ENCODE assay signal across 16 cellular contexts in the genomic region with DNA sequence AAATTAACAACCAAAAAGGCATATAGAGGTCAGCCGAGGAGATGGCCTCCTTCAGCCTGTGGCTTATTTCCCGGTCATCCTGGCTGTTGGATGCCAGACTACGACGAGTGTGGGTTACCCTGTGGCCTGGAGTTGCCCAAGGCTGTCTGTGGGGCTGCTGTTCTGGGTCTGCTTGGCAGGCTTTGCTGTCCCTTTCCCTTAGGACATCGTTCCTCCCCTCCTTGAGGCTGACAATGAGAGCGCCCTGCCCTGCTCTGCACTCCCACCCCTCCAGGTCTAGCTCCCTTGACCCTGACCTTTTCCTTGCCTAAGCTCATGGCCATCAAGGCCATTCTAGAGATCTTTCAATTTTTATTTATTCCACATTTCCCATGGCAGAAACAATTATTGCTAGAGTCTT. TPM values are rescaled to one million over a fixed set of nuclear protein-coding genes. Genes with fewer than 3 reads are reported as not detected.
DNase-seq lines count a peak whose midpoint lies in the region; ATAC-seq and TF ChIP-seq lines count a peak whose summit lies in the region.
"Had no signal": no experiment of that assay in that cellular context is flagged by ENCODE, and none has a peak within 500 bp of the region (broad histone marks: within the 10 kb centered on the region; RNA-seq: fewer than 3 reads in every experiment).

No MANE protein-coding gene starts in this region.

- intact Hi-C loops in CD8-positive, alpha-beta T cell (cut with DNase I, micrococcal nuclease), result loop anchor here in 1 of 2 experiments (10.0 kb wide), 1 partner anchor 458 kb away; a partner anchor contains a TSS
- intact Hi-C loops in adrenal gland (cut with DNase I), result no loop called here

- H3K4me1 Mint-ChIP-seq in CD8-positive, alpha-beta T cell (ENCODE audit: low read depth), result peaks cover 29% of the 10 kb centered on the region
- H3K4me1 Mint-ChIP-seq in neural progenitor cell, result peaks cover 19% of the 10 kb centered on the region

- no peaks in the 10 kb centered on the region for H3K9me3 ChIP-seq in CD8-positive, alpha-beta T cell (ENCODE audit: low read length)
- H3K9me3 ChIP-seq in adrenal gland (replicated peaks in 1 of 3), result no peaks in the 10 kb centered on the region
- no peaks in the 10 kb centered on the region for H3K9me3 ChIP-seq in neural progenitor cell (ENCODE audit: low read depth)

- H3K79me2 ChIP-seq in neural progenitor cell (ENCODE audit: low read depth), result peaks cover 30% of the 10 kb centered on the region

- no peak overlapping the region for H3K4me2 ChIP-seq in neural progenitor cell

- H2AFZ ChIP-seq in neural progenitor cell (replicated peaks), result no peak overlapping the region

- no peaks in the 10 kb centered on the region for H3K36me3 ChIP-seq in CD8-positive, alpha-beta T cell (ENCODE audit: insufficient read depth, low read length)
- H3K36me3 ChIP-seq in adrenal gland (replicated peaks in 1 of 2), result no peaks in the 10 kb centered on the region
- no peaks in the 10 kb centered on the region for H3K36me3 ChIP-seq in neural progenitor cell
- H3K36me3 ChIP-seq: cardiac muscle cell had no signal

- H3K9ac ChIP-seq in neural progenitor cell, result no peak overlapping the region

- TF ChIP-seq CTCF in CD8-positive, alpha-beta T cell (IDR thresholded peaks at IDR 0.05), result no peak
- TF ChIP-seq CTCF in adrenal gland (IDR thresholded peaks at IDR 0.05) (no peak), neural progenitor cell (IDR thresholded peaks at IDR 0.05) (no peak), GM20000 (IDR thresholded peaks at IDR 0.05; ENCODE audit: extremely low read depth, missing control alignments) (no peak)

- POLR2A ChIA-PET in CD8-positive, alpha-beta T cell (lab: Charles Lee), result interaction anchor here (3.4 kb wide), 1 partner anchor 14 kb away, joined by 21 read pairs; no protein-coding TSS in a partner anchor

- H3K27me3 Mint-ChIP-seq in CD8-positive, alpha-beta T cell (ENCODE audit: low read depth), result no peaks in the 10 kb centered on the region
- peaks cover 7% of the 10 kb centered on the region for H3K27me3 Mint-ChIP-seq in neural progenitor cell (ENCODE audit: insufficient read depth, low read depth)
- H3K27me3 Mint-ChIP-seq: activated naive CD4-positive, alpha-beta T cell treated with anti-CD3 and anti-CD28 coated beads, Interleukin-2, amount 50 U/mL, for 24 hours had no signal

- no peak for ATAC-seq in CD8-positive, alpha-beta T cell

- H4K20me1 ChIP-seq in neural progenitor cell (ENCODE audit: low read depth), result peaks cover 18% of the 10 kb centered on the region

- H3K4me3 Mint-ChIP-seq in CD8-positive, alpha-beta T cell, result peak overlapping the region; percentile 9
- peak overlapping the region; percentile 64 for H3K4me3 Mint-ChIP-seq in neural progenitor cell
- H3K4me3 Mint-ChIP-seq: activated naive CD4-positive, alpha-beta T cell treated with anti-CD3 and anti-CD28 coated beads, Interleukin-2, amount 50 U/mL, for 24 hours had no signal

- H3F3A ChIP-seq in neural progenitor cell (ENCODE audit: low read depth), result peaks cover 11% of the 10 kb centered on the region

- H3K36me3 Mint-ChIP-seq in CD8-positive, alpha-beta T cell, result peaks cover 11% of the 10 kb centered on the region
- H3K36me3 Mint-ChIP-seq in neural progenitor cell, result peaks cover 6% of the 10 kb centered on the region
- H3K36me3 Mint-ChIP-seq: activated naive CD4-positive, alpha-beta T cell treated with anti-CD3 and anti-CD28 coated beads, Interleukin-2, amount 50 U/mL, for 24 hours had no signal

- no peak overlapping the region for H3K27ac ChIP-seq in CD8-positive, alpha-beta T cell (ENCODE audit: low read depth, low read length)
- H3K27ac ChIP-seq in adrenal gland (no peak overlapping the region), neural progenitor cell (no peak overlapping the region)
- H3K27ac ChIP-seq: cardiac muscle cell had no signal

- no peak overlapping the region for H3K27ac Mint-ChIP-seq in CD8-positive, alpha-beta T cell
- H3K27ac Mint-ChIP-seq in neural progenitor cell, result no peak overlapping the region
- H3K27ac Mint-ChIP-seq: activated naive CD4-positive, alpha-beta T cell treated with anti-CD3 and anti-CD28 coated beads, Interleukin-2, amount 50 U/mL, for 24 hours had no signal

- H3K4me1 ChIP-seq in CD8-positive, alpha-beta T cell (ENCODE audit: insufficient read depth, low read length), result peaks cover 28% of the 10 kb centered on the region
- H3K4me1 ChIP-seq in adrenal gland (replicated peaks in 1 of 2) (peaks cover 4 to 35% of the 10 kb centered on the region in 2 donors), neural progenitor cell (peaks cover 9% of the 10 kb centered on the region)

- peak in 1 of 7 experiments; percentile 31 for DNase-seq in CD8-positive, alpha-beta T cell
- DNase-seq in RPMI7951 (ENCODE audit: low read depth) (peak; percentile 18), adrenal gland (peak in 5 of 7 donors; percentile 12 to 49 (median 23)), neural progenitor cell (ENCODE audit: low spot score) (no peak), GM20000 (ENCODE audit: low spot score) (no peak), NCI-H2029 (lab: John Stamatoyannopoulos, UW) (no peak), kidney glomerular epithelial cell (lab: John Stamatoyannopoulos, UW) (no peak)
- DNase-seq: effector CD4-positive, alpha-beta T cell; IMR-90; kidney; NCI-H1930; NCI-H510A treated with DMSO at 0.1 percent for 48 hours; stimulated activated CD4-positive, alpha-beta T cell treated with anti-CD3 and anti-CD28 coated beads, Interleukin-2, amount 100 ng/mL, for 48 hours; T1000 had no signal

- WGBS in adrenal gland, 4 donors, result 54 to 60% (median 60%) methylated on average over 6 of the region's 6 CpGs

- no peaks in the 10 kb centered on the region for H3K9me3 Mint-ChIP-seq in CD8-positive, alpha-beta T cell
- H3K9me3 Mint-ChIP-seq in neural progenitor cell, result no peaks in the 10 kb centered on the region
- H3K9me3 Mint-ChIP-seq: activated naive CD4-positive, alpha-beta T cell treated with anti-CD3 and anti-CD28 coated beads, Interleukin-2, amount 50 U/mL, for 24 hours had no signal

- CTCF ChIA-PET in CD8-positive, alpha-beta T cell (lab: Charles Lee), result interaction anchor here (1.1 to 3.6 kb wide), 3 partner anchors 10 to 128 kb away, joined by 3 to 19 read pairs (median 5); no protein-coding TSS in a partner anchor

- H3K4me3 ChIP-seq in CD8-positive, alpha-beta T cell (ENCODE audit: low read depth, low read length), result no peak overlapping the region
- H3K4me3 ChIP-seq in adrenal gland (no peak overlapping the region), neural progenitor cell (no peak overlapping the region)
- H3K4me3 ChIP-seq: cardiac muscle cell had no signal

- TF ChIP-seq POLR2A in adrenal gland (IDR thresholded peaks at IDR 0.05), result no peak

- no peaks in the 10 kb centered on the region for H3K27me3 ChIP-seq in CD8-positive, alpha-beta T cell (ENCODE audit: insufficient read depth, low read length)
- H3K27me3 ChIP-seq in adrenal gland (no peaks in the 10 kb centered on the region), neural progenitor cell (peaks cover 7% of the 10 kb centered on the region)
- H3K27me3 ChIP-seq: cardiac muscle cell had no signal

RNA-seq across cellular contexts. Expression of a gene that starts 1.9 kb away (rescaled TPM):
- total RNA-seq in CD8-positive, alpha-beta T cell, result 10 to 100 TPM; 52.3 to 58.6 TPM
- total RNA-seq in RPMI7951 (2014; rRNA removed; shearing (Covaris generic)), result 98.3 and 105 TPM in 2 replicates
- total RNA-seq in adrenal gland (10 to 100 TPM; 19.3 to 41.2 (median 30.3) TPM), neural progenitor cell (ENCODE audit: low replicate concordance) (64.7 and 95.5 TPM in 2 replicates)
- polyA plus RNA-seq in adrenal gland, result 10 to 100 TPM; 13.0 to 20.9 (median 13.5) TPM

RNA-seq across cellular contexts. Expression of a gene that starts 38.7 kb away (rescaled TPM):
- total RNA-seq in CD8-positive, alpha-beta T cell, result 1 to 10 TPM; 5.6 TPM
- total RNA-seq in RPMI7951 (2014; rRNA removed; shearing (Covaris generic)), result 0.72 TPM in 1 of 2 replicates, not detected in the other
- 10 to 100 TPM in 6 of 8 donors, 1 to 10 TPM in 2; 4.4 to 31.0 (median 13.9) TPM for total RNA-seq in adrenal gland
- 100 to 1,000 TPM in 1 of 3 donors, 10 to 100 TPM in 1, 1 to 10 TPM in 1; 7.0 to 127 (median 80.3) TPM for polyA plus RNA-seq in adrenal gland
- 0.22 and 1.8 TPM in 2 replicates for total RNA-seq in neural progenitor cell (ENCODE audit: low replicate concordance)

Comparison
In these comparisons a context has a peak if more than half of its experiments do, and no peak if none do; other contexts are left out.
1. DNase-seq: peak in RPMI7951 (single experiment) and adrenal gland (5 of 7); none in neural progenitor cell (single experiment), GM20000 (single experiment), NCI-H2029 (single experiment) and kidney glomerular epithelial cell (single experiment).